ENCODE assay signal across 7 cellular contexts in the genomic region with DNA sequence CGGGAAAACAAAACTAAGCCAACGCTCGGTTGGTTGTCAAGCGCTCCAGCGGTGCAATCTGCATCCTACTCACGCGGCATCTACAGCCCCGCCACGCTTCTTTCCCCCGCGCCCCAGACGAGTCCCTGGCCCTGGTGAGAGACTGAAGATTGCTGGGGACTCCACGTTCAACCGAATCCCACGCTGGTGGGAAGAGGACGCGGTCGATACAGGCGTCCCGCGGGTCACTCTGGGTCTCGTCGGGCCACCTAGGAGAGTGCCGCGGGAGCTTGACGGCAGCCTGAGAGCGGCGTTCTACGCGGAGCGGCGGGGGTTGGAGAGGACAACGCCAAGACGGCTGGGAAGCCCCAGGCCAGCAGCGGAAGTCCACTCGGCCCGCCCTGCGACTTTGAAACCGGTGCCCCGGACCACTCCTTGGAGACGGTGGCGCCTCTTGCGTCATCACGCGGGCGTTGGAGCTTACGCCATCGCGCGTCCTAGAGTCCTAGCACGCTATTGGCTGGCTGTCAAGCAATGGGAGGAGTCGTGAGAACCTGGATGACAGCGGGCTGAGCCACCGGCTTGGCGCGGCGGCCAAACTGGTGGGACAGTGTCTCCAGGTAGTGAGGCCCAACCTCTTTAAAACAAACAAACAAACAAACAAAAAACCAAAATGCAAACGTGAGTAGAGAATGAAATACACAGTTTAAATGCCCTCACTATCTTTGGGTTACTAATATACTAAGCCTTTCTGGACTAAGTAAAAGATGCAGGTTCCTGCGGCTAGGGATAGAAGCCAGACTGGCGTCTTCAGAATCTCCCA. TPM values are rescaled to one million over a fixed set of nuclear protein-coding genes. Genes with fewer than 3 reads are reported as not detected.
DNase-seq lines count a peak whose midpoint lies in the region; ATAC-seq, FAIRE-seq and TF ChIP-seq lines count a peak whose summit lies in the region.

SCLT1 (minus strand) TSS at position 367 of the 802 bp plus-strand sequence. CDS start 436 bp downstream, outside the sequence.

- peak within 1 kb of the TSS; percentile 83 for H3K4me2 ChIP-seq in astrocyte (ENCODE audit: low read length)

- peak within 1 kb of the TSS; percentile 97 for H3K9ac ChIP-seq in astrocyte (ENCODE audit: low read length)
- peak within 1 kb of the TSS; percentile 85 for H3K9ac ChIP-seq in rectal smooth muscle tissue (ENCODE audit: low read length)

- DNase-seq in NCI-H2029 (lab: John Stamatoyannopoulos, UW): peak; percentile 97
- DNase-seq in T-helper 22 cell (ENCODE audit: low read depth): peak; percentile 94
- peak; percentile 96 for DNase-seq in astrocyte (ENCODE audit: low read depth)
- peak; percentile 91 for DNase-seq in hepatic stellate cell (ENCODE audit: low spot score)

- peaks cover 2% of the 10 kb centered on the region for H3K36me3 Mint-ChIP-seq in astrocyte (ENCODE audit: low read depth, unreplicated experiment)

- peak within 1 kb of the TSS; percentile 87 for H2AFZ ChIP-seq in astrocyte (ENCODE audit: low read depth, low read length)

- no peak within 1 kb of the TSS for H3K27ac Mint-ChIP-seq in astrocyte (ENCODE audit: unreplicated experiment)

- no peaks in the 10 kb centered on the region for H3K27me3 Mint-ChIP-seq in astrocyte (ENCODE audit: low read depth, unreplicated experiment)

- no peak for TF ChIP-seq CTCF in astrocyte (IDR thresholded peaks at IDR 0.05; ENCODE audit: insufficient read depth, low read depth, low read length)

- no peaks in the 10 kb centered on the region for H3K27me3 ChIP-seq in astrocyte (ENCODE audit: insufficient read depth, low read length)
- H3K27me3 ChIP-seq in rectal smooth muscle tissue (ENCODE audit: control insufficient read depth, insufficient read depth, low read length): no peaks in the 10 kb centered on the region

- H3K4me1 ChIP-seq in astrocyte (ENCODE audit: insufficient read depth, low read length) (peaks cover 6% of the 10 kb centered on the region), rectal smooth muscle tissue (ENCODE audit: control insufficient read depth, insufficient read depth, low read length) (peaks cover 7% of the 10 kb centered on the region)

- H3K4me1 Mint-ChIP-seq in astrocyte (ENCODE audit: low read depth, unreplicated experiment): peaks cover 6% of the 10 kb centered on the region

- peak; percentile 87 for TF ChIP-seq POLR2A in GM18505 (IDR thresholded peaks at IDR 0.05; ENCODE audit: borderline replicate concordance, extremely low read depth, insufficient read depth, insufficient read length)

- H3K4me3 ChIP-seq in astrocyte (ENCODE audit: insufficient read depth, low read depth, low read length): peak within 1 kb of the TSS; percentile 99
- H3K4me3 ChIP-seq in rectal smooth muscle tissue (ENCODE audit: low read length): peak within 1 kb of the TSS; percentile 92

- ATAC-seq in GM18505 (IDR thresholded peaks at IDR 0.05; ENCODE audit: unreplicated experiment) (peak; percentile 96), HG02973 (IDR thresholded peaks at IDR 0.05; ENCODE audit: unreplicated experiment) (peak; percentile 90)

- no peak within 1 kb of the TSS for H3K4me3 Mint-ChIP-seq in astrocyte (ENCODE audit: unreplicated experiment)

- H3K9me3 Mint-ChIP-seq in astrocyte (ENCODE audit: unreplicated experiment): no peaks in the 10 kb centered on the region

- H4K20me1 ChIP-seq in astrocyte (ENCODE audit: insufficient read depth, low read length): peaks cover 8% of the 10 kb centered on the region

- H3K36me3 ChIP-seq in astrocyte (ENCODE audit: insufficient read depth, low read length) (no peaks in the 10 kb centered on the region), rectal smooth muscle tissue (ENCODE audit: control insufficient read depth, insufficient read depth, low read length) (no peaks in the 10 kb centered on the region)

- no peaks in the 10 kb centered on the region for H3K9me3 ChIP-seq in astrocyte (ENCODE audit: insufficient read depth, low read depth, low read length)

- H3K27ac ChIP-seq in astrocyte (ENCODE audit: low read depth, low read length) (peak within 1 kb of the TSS; percentile 97), rectal smooth muscle tissue (ENCODE audit: low read depth, low read length) (peak within 1 kb of the TSS; percentile 89)

- FAIRE-seq in astrocyte (lab: Jason Lieb, UNC): no peak

- peaks cover 43% of the 10 kb centered on the region for H3K79me2 ChIP-seq in astrocyte (ENCODE audit: insufficient read depth, low read length)

RNA-seq across cellular contexts. Expression of gene SCLT1, which starts in this region (rescaled TPM):
- total RNA-seq in astrocyte: 10.9 and 11.3 TPM in 2 replicates

Comparison
In these comparisons a context has a peak if more than half of its experiments do, and no peak if none do; other contexts are left out.
1. Peak in every context shown above with its lines: DNase-seq, ATAC-seq, H3K4me3 ChIP-seq and H3K27ac ChIP-seq.